Comparison of ENCODE assay signal across 19 cellular contexts in the genomic region with DNA sequence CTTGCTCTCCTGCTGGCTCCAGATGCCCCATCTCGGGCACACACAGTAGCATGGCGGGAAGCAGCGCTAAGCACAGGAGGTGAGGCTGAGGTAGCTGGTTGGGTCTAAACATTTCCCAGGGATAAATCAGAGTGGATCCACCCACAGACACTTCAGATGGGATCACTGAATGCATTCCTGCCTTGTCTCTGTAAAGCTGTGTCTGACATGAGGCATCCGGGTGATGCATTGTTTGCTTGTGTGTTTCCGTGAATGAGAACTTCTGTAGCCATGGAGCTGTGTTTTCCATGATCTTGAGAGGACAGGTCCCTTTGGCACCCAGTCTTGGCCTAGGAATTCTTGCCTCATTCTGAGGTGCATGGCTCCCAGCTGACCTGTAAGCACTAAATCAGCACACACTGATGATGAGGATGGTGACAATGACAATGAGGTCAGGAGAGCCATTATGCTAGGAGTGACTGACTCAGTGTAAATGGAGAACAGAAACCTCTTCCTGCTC. TPM values are rescaled to one million over a fixed set of nuclear protein-coding genes. Genes with fewer than 3 reads are reported as not detected.
A peak's percentile ranks its signal among the peaks of the same experiment; 100 is the strongest.
DNase-seq lines count a peak whose midpoint lies in the region; ATAC-seq, FAIRE-seq and TF ChIP-seq lines count a peak whose summit lies in the region.
"Had no signal": no experiment of that assay in that cellular context is flagged by ENCODE, and none has a peak within 500 bp of the region (broad histone marks: within the 10 kb centered on the region; RNA-seq: fewer than 3 reads in every experiment).

No MANE protein-coding gene starts in this region.

- no peaks in the 10 kb centered on the region for H3K27me3 ChIP-seq in HUES48 (ENCODE audit: control insufficient read depth, insufficient read depth, low read length)
- H3K27me3 ChIP-seq in bronchial epithelial cell (ENCODE audit: control insufficient read depth, insufficient read depth, low read length): no peaks in the 10 kb centered on the region
- H3K27me3 ChIP-seq: colonic mucosa, testis had no signal

- peaks cover 8% of the 10 kb centered on the region for H3K4me1 ChIP-seq in HUES48 (ENCODE audit: control insufficient read depth, insufficient read depth, low read length)
- H3K4me1 ChIP-seq: colonic mucosa, testis had no signal

- H3K4me1 Mint-ChIP-seq in neural crest cell: peaks cover 22% of the 10 kb centered on the region
- H3K4me1 Mint-ChIP-seq: natural killer cell had no signal

- peaks cover 3% of the 10 kb centered on the region for H3K9me3 Mint-ChIP-seq in neural crest cell
- H3K9me3 Mint-ChIP-seq: CD8-positive, alpha-beta T cell; natural killer cell had no signal

- no peaks in the 10 kb centered on the region for H3K36me3 Mint-ChIP-seq in neural crest cell (ENCODE audit: low read depth)
- H3K36me3 Mint-ChIP-seq: CD8-positive, alpha-beta T cell; natural killer cell had no signal

- DNase-seq in DMS153 (lab: John Stamatoyannopoulos, UW) (peak; percentile 62), bronchial epithelial cell (ENCODE audit: low read depth) (peak; percentile 99), neural crest cell (ENCODE audit: low read depth, low spot score) (no peak), HTR-8/SVneo (ENCODE audit: insufficient read length, low spot score) (no peak)
- DNase-seq in activated CD4-positive, alpha-beta T cell treated with anti-CD3 and anti-CD28 coated beads for 4 hours: no peak
- no peak for DNase-seq in effector CD8-positive, alpha-beta T cell (lab: John Stamatoyannopoulos, UW)
- DNase-seq: activated CD8-positive, alpha-beta T cell treated with anti-CD3 and anti-CD28 coated beads, Interleukin-2, amount 10 ng/mL, durations not matched to agents 7 days and 5 days; activated naive CD4-positive, alpha-beta T cell; CD8-positive, alpha-beta T cell; colonic mucosa; kidney; natural killer cell; NCI-H2227 treated with DMSO at 0.1 percent for 48 hours; SHP77; testis had no signal

- H3K4me3 ChIP-seq in HUES48 (ENCODE audit: low read depth, low read length): no peak overlapping the region
- no peak overlapping the region for H3K4me3 ChIP-seq in bronchial epithelial cell (ENCODE audit: low read depth, low read length)
- H3K4me3 ChIP-seq: colonic mucosa, testis had no signal

- H3K27ac Mint-ChIP-seq in neural crest cell (ENCODE audit: unreplicated experiment): peak overlapping the region; percentile 11
- H3K27ac Mint-ChIP-seq: activated CD8-positive, alpha-beta T cell treated with anti-CD3 and anti-CD28 coated beads, Interleukin-2, amount 10 ng/mL, durations not matched to agents 7 days and 5 days; CD8-positive, alpha-beta T cell; natural killer cell had no signal

- no peak for ATAC-seq in GM19035 (IDR thresholded peaks at IDR 0.05; ENCODE audit: unreplicated experiment)
- ATAC-seq: activated CD8-positive, alpha-beta T cell treated with anti-CD3 and anti-CD28 coated beads, Interleukin-2, amount 10 ng/mL, durations not matched to agents 7 days and 5 days; CD8-positive, alpha-beta T cell; natural killer cell had no signal

- no peak overlapping the region for H3K4me3 Mint-ChIP-seq in neural crest cell
- H3K4me3 Mint-ChIP-seq: activated CD8-positive, alpha-beta T cell treated with anti-CD3 and anti-CD28 coated beads, Interleukin-2, amount 10 ng/mL, durations not matched to agents 7 days and 5 days; CD8-positive, alpha-beta T cell; natural killer cell had no signal

- H3K27ac ChIP-seq in HUES48 (ENCODE audit: low read depth, low read length): peak overlapping the region; percentile 39
- H3K27ac ChIP-seq: colonic mucosa, testis had no signal

- FAIRE-seq in bronchial epithelial cell (lab: Jason Lieb, UNC) (peak; percentile 100), HTR-8/SVneo (lab: Jason Lieb, UNC) (no peak)
- FAIRE-seq: frontal cortex, kidney, small intestine had no signal

- no peak for TF ChIP-seq CTCF in bronchial epithelial cell (IDR thresholded peaks at IDR 0.05; ENCODE audit: insufficient read depth, low read length, severe bottlenecking)
- no peak for TF ChIP-seq CTCF in neural crest cell (conservative IDR thresholded peaks at IDR 0.05)

- H3K9ac ChIP-seq in HUES48 (ENCODE audit: low read depth, low read length): no peak overlapping the region

- H3K9me3 ChIP-seq in HUES48 (ENCODE audit: control insufficient read depth, insufficient read depth, low read length): no peaks in the 10 kb centered on the region
- H3K9me3 ChIP-seq: colonic mucosa, testis had no signal

- H3K36me3 ChIP-seq in HUES48 (ENCODE audit: control insufficient read depth, insufficient read depth, low read length) (no peaks in the 10 kb centered on the region), bronchial epithelial cell (ENCODE audit: control insufficient read depth, insufficient read depth, low read length) (no peaks in the 10 kb centered on the region)
- H3K36me3 ChIP-seq: colonic mucosa had no signal

- peaks cover 17% of the 10 kb centered on the region for H3K27me3 Mint-ChIP-seq in neural crest cell (ENCODE audit: low read depth)

RNA-seq across cellular contexts. Expression of gene KRT75, which starts 6.7 kb away (rescaled TPM):
- total RNA-seq in bronchial epithelial cell: 1.8 and 7.3 TPM in 2 replicates
- not detected in 2 replicates for total RNA-seq in neural crest cell
- total RNA-seq: activated CD8-positive, alpha-beta T cell treated with anti-CD3 and anti-CD28 coated beads, Interleukin-2, amount 10 ng/mL, durations not matched to agents 7 days and 5 days; CD8-positive, alpha-beta T cell; frontal cortex; kidney; natural killer cell had no signal

RNA-seq across cellular contexts. Expression of gene KRT6B, which starts 11.1 kb away (rescaled TPM):
- total RNA-seq in bronchial epithelial cell (287 and 1,881 TPM in 2 replicates), neural crest cell (not detected in 2 replicates)
- total RNA-seq: activated CD8-positive, alpha-beta T cell treated with anti-CD3 and anti-CD28 coated beads, Interleukin-2, amount 10 ng/mL, durations not matched to agents 7 days and 5 days; CD8-positive, alpha-beta T cell; frontal cortex; kidney; natural killer cell had no signal

RNA-seq across cellular contexts. Expression of gene KRT6C, which starts 32.7 kb away (rescaled TPM):
- 16.8 and 138 TPM in 2 replicates for total RNA-seq in bronchial epithelial cell
- not detected in 2 replicates for total RNA-seq in neural crest cell
- total RNA-seq: activated CD8-positive, alpha-beta T cell treated with anti-CD3 and anti-CD28 coated beads, Interleukin-2, amount 10 ng/mL, durations not matched to agents 7 days and 5 days; CD8-positive, alpha-beta T cell; colonic mucosa; frontal cortex; kidney; natural killer cell had no signal

RNA-seq across cellular contexts. Expression of gene KRT82, which starts 34.7 kb away (rescaled TPM):
- not detected in 2 replicates for total RNA-seq in bronchial epithelial cell
- not detected in 2 replicates for total RNA-seq in neural crest cell
- total RNA-seq: activated CD8-positive, alpha-beta T cell treated with anti-CD3 and anti-CD28 coated beads, Interleukin-2, amount 10 ng/mL, durations not matched to agents 7 days and 5 days; CD8-positive, alpha-beta T cell; colonic mucosa; frontal cortex; kidney; natural killer cell; testis had no signal

RNA-seq across cellular contexts. Expression of gene KRT6A, which starts 52.2 kb away (rescaled TPM):
- 13,929 and 17,192 TPM in 2 replicates for total RNA-seq in bronchial epithelial cell
- not detected in 2 replicates for total RNA-seq in neural crest cell
- total RNA-seq: activated CD8-positive, alpha-beta T cell treated with anti-CD3 and anti-CD28 coated beads, Interleukin-2, amount 10 ng/mL, durations not matched to agents 7 days and 5 days; CD8-positive, alpha-beta T cell; colonic mucosa; frontal cortex; kidney; natural killer cell had no signal

Comparison
In these comparisons a context has a peak if more than half of its experiments do, and no peak if none do; other contexts are left out.
1. DNase-seq: peak in DMS153 (single experiment) and bronchial epithelial cell (single experiment); none in neural crest cell (single experiment), activated CD4-positive, alpha-beta T cell treated with anti-CD3 and anti-CD28 coated beads for 4 hours (0 of 2), effector CD8-positive, alpha-beta T cell (single experiment) and HTR-8/SVneo (single experiment).
2. RNA of gene KRT6B, which starts 11.1 kb away (total RNA-seq): 287 to 1,881 TPM in bronchial epithelial cell; not detected in neural crest cell; every median in the first group is over 100 times any median in the second.
3. RNA of gene KRT6C, which starts 32.7 kb away (total RNA-seq): 16.8 to 138 TPM in bronchial epithelial cell; not detected in neural crest cell; every median in the first group is over 10 times any median in the second.